17 cellular contexts compared by ENCODE assay signal in genomic region chr2:66122491-66122890, GRCh38.
A peak's percentile ranks its signal among the peaks of the same experiment; 100 is the strongest.
DNase-seq lines count a peak whose midpoint lies in the region; ATAC-seq and TF ChIP-seq lines count a peak whose summit lies in the region.
"Had no signal": no experiment of that assay in that cellular context is flagged by ENCODE, and none has a peak within 500 bp of the region (broad histone marks: within the 10 kb centered on the region; RNA-seq: fewer than 3 reads in every experiment).

No MANE protein-coding gene starts in this region.

- DNase-seq in omental fat pad (ENCODE audit: low spot score): no peak
- peak; percentile 46 for DNase-seq in testis
- DNase-seq in NCI-H510A treated with DMSO at 0.1 percent for 48 hours (lab: John Stamatoyannopoulos, UW): no peak
- DNase-seq in CD4-positive, alpha-beta memory T cell: no peak
- DNase-seq: 8988T; ACHN; BE2C; C1 segment of cervical spinal cord; Caco-2; Calu3; CD4-positive, CD25-positive, alpha-beta regulatory T cell; CD8-positive, alpha-beta T cell; DMS79 treated with DMSO at 0.1 percent for 48 hours; GF-D8 had no signal

- H3K27me3 Mint-ChIP-seq in CD4-positive, alpha-beta memory T cell: no peaks in the 10 kb centered on the region

- H3K4me2 ChIP-seq in parathyroid adenoma (ENCODE audit: low read length): no peak overlapping the region
- H3K4me2 ChIP-seq: BLaER1 had no signal

- H3K36me3 ChIP-seq in parathyroid adenoma (ENCODE audit: control insufficient read depth, insufficient read depth, low read length) (no peaks in the 10 kb centered on the region), testis (ENCODE audit: low read depth, missing control alignments) (no peaks in the 10 kb centered on the region)
- H3K36me3 ChIP-seq in CD4-positive, alpha-beta memory T cell (ENCODE audit: insufficient read depth, low read length): no peaks in the 10 kb centered on the region
- H3K36me3 ChIP-seq: BE2C, BLaER1 had no signal

- H3K79me2 ChIP-seq in parathyroid adenoma: no peaks in the 10 kb centered on the region

- no peak overlapping the region for H3K9ac ChIP-seq in parathyroid adenoma
- H3K9ac ChIP-seq: BLaER1 had no signal

- H3K27ac Mint-ChIP-seq in CD4-positive, alpha-beta memory T cell: no peak overlapping the region
- H3K27ac Mint-ChIP-seq: CD14-positive monocyte; CD4-positive, CD25-positive, alpha-beta regulatory T cell; CD8-positive, alpha-beta T cell had no signal

- no peaks in the 10 kb centered on the region for H3K27me3 ChIP-seq in parathyroid adenoma (ENCODE audit: control insufficient read depth, insufficient read depth, low read length)
- H3K27me3 ChIP-seq in testis: no peaks in the 10 kb centered on the region
- H3K27me3 ChIP-seq in CD4-positive, alpha-beta memory T cell (ENCODE audit: insufficient read depth, low read length): no peaks in the 10 kb centered on the region
- H3K27me3 ChIP-seq: BE2C, BLaER1 had no signal

- peak; percentile 69 for ATAC-seq in omental fat pad (ENCODE audit: low FRiP score)
- ATAC-seq: CD8-positive, alpha-beta T cell had no signal

- peak overlapping the region; percentile 51 for H3K27ac ChIP-seq in parathyroid adenoma
- H3K27ac ChIP-seq in testis: no peak overlapping the region
- no peak overlapping the region for H3K27ac ChIP-seq in CD4-positive, alpha-beta memory T cell (ENCODE audit: low read depth, low read length)
- H3K27ac ChIP-seq: BLaER1 had no signal

- no peak for TF ChIP-seq CTCF in omental fat pad (IDR thresholded peaks at IDR 0.05)
- TF ChIP-seq CTCF in parathyroid adenoma (IDR thresholded peaks at IDR 0.05): no peak
- no peak for TF ChIP-seq CTCF in testis (IDR thresholded peaks at IDR 0.05)

- POLR2A ChIA-PET in CD4-positive, alpha-beta memory T cell (lab: Charles Lee; ENCODE audit: partially characterized antibody): no interaction called here

- WGBS in testis, 2 donors: 27 to 48% methylated on average over 2 of the region's 2 CpGs

- H2AFZ ChIP-seq in parathyroid adenoma: no peak overlapping the region

- H3K9me3 ChIP-seq in parathyroid adenoma (ENCODE audit: control insufficient read depth, low read length): no peaks in the 10 kb centered on the region
- H3K9me3 ChIP-seq in testis: no peaks in the 10 kb centered on the region
- no peaks in the 10 kb centered on the region for H3K9me3 ChIP-seq in CD4-positive, alpha-beta memory T cell (ENCODE audit: control insufficient read depth in 1 of 2, low read length in 2 of 2)
- H3K9me3 ChIP-seq: BE2C, BLaER1, Caco-2 had no signal

- H3K4me3 ChIP-seq in parathyroid adenoma (ENCODE audit: low read depth, low read length) (no peak overlapping the region), testis (no peak overlapping the region)
- H3K4me3 ChIP-seq in CD4-positive, alpha-beta memory T cell (ENCODE audit: low read length in 2 of 2): no peak overlapping the region
- H3K4me3 ChIP-seq: BLaER1 had no signal

- no peaks in the 10 kb centered on the region for H3K36me3 Mint-ChIP-seq in CD4-positive, alpha-beta memory T cell
- H3K36me3 Mint-ChIP-seq: CD14-positive monocyte; CD4-positive, CD25-positive, alpha-beta regulatory T cell; CD8-positive, alpha-beta T cell had no signal

- H3K4me1 ChIP-seq in parathyroid adenoma: peaks cover 21% of the 10 kb centered on the region
- no peaks in the 10 kb centered on the region for H3K4me1 ChIP-seq in testis
- no peaks in the 10 kb centered on the region for H3K4me1 ChIP-seq in CD4-positive, alpha-beta memory T cell (ENCODE audit: insufficient read depth, low read length)
- H3K4me1 ChIP-seq: BE2C, BLaER1, Caco-2 had no signal

- H3K4me3 Mint-ChIP-seq in CD4-positive, alpha-beta memory T cell: no peak overlapping the region
- H3K4me3 Mint-ChIP-seq: CD14-positive monocyte; CD4-positive, CD25-positive, alpha-beta regulatory T cell; CD8-positive, alpha-beta T cell had no signal

- CTCF ChIA-PET in CD4-positive, alpha-beta memory T cell (lab: Charles Lee; ENCODE audit: partially characterized antibody): no interaction called here

- intact Hi-C loops in testis (cut with DNase I; ENCODE audit: low total_unique reads): no loop called here
- intact Hi-C loops in CD4-positive, alpha-beta memory T cell (cut with micrococcal nuclease): no loop called here

- no peak for TF ChIP-seq POLR2A in testis (IDR thresholded peaks at IDR 0.05)

- H3K9me3 Mint-ChIP-seq in CD4-positive, alpha-beta memory T cell: peaks cover 0 to 5% (median under 1%) of the 10 kb centered on the region in 8 donors
- H3K9me3 Mint-ChIP-seq: CD8-positive, alpha-beta T cell had no signal

- H3K4me1 Mint-ChIP-seq in CD4-positive, alpha-beta memory T cell: no peaks in the 10 kb centered on the region
- H3K4me1 Mint-ChIP-seq: CD14-positive monocyte; CD4-positive, CD25-positive, alpha-beta regulatory T cell had no signal
